Comparison of ENCODE assay signal across 14 cellular contexts in genomic region chr10:124679401-124679800, GRCh38.
A peak's percentile ranks its signal among the peaks of the same experiment; 100 is the strongest.
DNase-seq lines count a peak whose midpoint lies in the region; ATAC-seq and TF ChIP-seq lines count a peak whose summit lies in the region.
"Had no signal": no experiment of that assay in that cellular context is flagged by ENCODE, and none has a peak within 500 bp of the region (broad histone marks: within the 10 kb centered on the region; RNA-seq: fewer than 3 reads in every experiment).

No MANE protein-coding gene starts in this region.

- intact Hi-C loops in right cardiac atrium (cut with DNase I): loop anchor here in 1 of 4 donors (5.0 kb wide), 1 partner anchor 37 kb away; no protein-coding TSS in a partner anchor
- intact Hi-C loops in Right ventricle myocardium inferior (cut with DNase I): loop anchor here (2.0 to 5.0 kb wide), 3 partner anchors 37 to 61 kb away; no protein-coding TSS in a partner anchor
- intact Hi-C loops in adrenal gland (cut with DNase I): no loop called here

- peak overlapping the region; percentile 67 to 84 (median 77) for H3K4me3 Mint-ChIP-seq in naive thymus-derived CD8-positive, alpha-beta T cell
- no peak overlapping the region for H3K4me3 Mint-ChIP-seq in GM23338

- H3K27ac ChIP-seq in right cardiac atrium (ENCODE audit: low read length) (peak overlapping the region; percentile 6), adrenal gland (peak overlapping the region in 3 of 5 donors; percentile 38 to 82 (median 79)), GM23338 (ENCODE audit: low read depth) (no peak overlapping the region)
- H3K27ac ChIP-seq: epithelial cell of prostate, KMS-11 had no signal

- 87% methylated on average over 8 of the region's 8 CpGs for WGBS in right cardiac atrium
- 46 to 69% (median 57%) methylated on average over 8 of the region's 8 CpGs for WGBS in adrenal gland, 4 donors

- H3K4me1 ChIP-seq in right cardiac atrium (ENCODE audit: control insufficient read depth, insufficient read depth, low read length) (peaks cover 47% of the 10 kb centered on the region), adrenal gland (replicated peaks in 1 of 2) (peaks cover 49 to 87% of the 10 kb centered on the region in 2 donors), GM23338 (ENCODE audit: insufficient read depth) (no peaks in the 10 kb centered on the region)

- TF ChIP-seq POLR2A in adrenal gland (IDR thresholded peaks at IDR 0.05): no peak

- H3F3A ChIP-seq in GM23338 (replicated peaks; ENCODE audit: low read depth): no peaks in the 10 kb centered on the region

- no peaks in the 10 kb centered on the region for H3K9me3 Mint-ChIP-seq in naive thymus-derived CD8-positive, alpha-beta T cell
- no peaks in the 10 kb centered on the region for H3K9me3 Mint-ChIP-seq in GM23338
- H3K9me3 Mint-ChIP-seq: T-helper 1 cell treated with Interleukin-12 subunit alpha and Interleukin-12 subunit beta and Interleukin-4 antibody, amounts not matched to agents 30 μg/mL and 1 μg/mL, for 36 hours had no signal

- no peak overlapping the region for H3K4me2 ChIP-seq in GM23338
- H3K4me2 ChIP-seq: KMS-11 had no signal

- H3K36me3 Mint-ChIP-seq in naive thymus-derived CD8-positive, alpha-beta T cell: peaks cover 0 to 14% (median 14%) of the 10 kb centered on the region in 3 donors
- peaks cover 10% of the 10 kb centered on the region for H3K36me3 Mint-ChIP-seq in GM23338 (ENCODE audit: low read depth)

- H3K9me2 ChIP-seq in GM23338 (ENCODE audit: insufficient read depth): no peaks in the 10 kb centered on the region

- H3K27me3 ChIP-seq in right cardiac atrium (ENCODE audit: control insufficient read depth, insufficient read depth): no peaks in the 10 kb centered on the region
- H3K27me3 ChIP-seq in adrenal gland: no peaks in the 10 kb centered on the region
- no peaks in the 10 kb centered on the region for H3K27me3 ChIP-seq in GM23338 (ENCODE audit: insufficient read depth)

- H3K9me3 ChIP-seq in right cardiac atrium (ENCODE audit: control insufficient read depth, low read length): no peaks in the 10 kb centered on the region
- no peaks in the 10 kb centered on the region for H3K9me3 ChIP-seq in adrenal gland (replicated peaks in 1 of 3)

- no peaks in the 10 kb centered on the region for H3K27me3 Mint-ChIP-seq in naive thymus-derived CD8-positive, alpha-beta T cell
- no peaks in the 10 kb centered on the region for H3K27me3 Mint-ChIP-seq in GM23338 (ENCODE audit: insufficient read depth, low read depth, poor library complexity)

- H2AFZ ChIP-seq in GM23338: no peak overlapping the region

- no peak overlapping the region for H3K4me3 ChIP-seq in right cardiac atrium (ENCODE audit: low read length)
- no peak overlapping the region for H3K4me3 ChIP-seq in adrenal gland
- no peak overlapping the region for H3K4me3 ChIP-seq in GM23338

- H3K79me2 ChIP-seq in GM23338 (replicated peaks; ENCODE audit: insufficient read depth): no peaks in the 10 kb centered on the region; the same call in 1 of the 2 replicates

- H3K4me1 Mint-ChIP-seq in naive thymus-derived CD8-positive, alpha-beta T cell: peaks cover 55 to 96% (median 85%) of the 10 kb centered on the region in 4 donors
- peaks cover 8% of the 10 kb centered on the region for H3K4me1 Mint-ChIP-seq in GM23338

- TF ChIP-seq CTCF in adrenal gland (IDR thresholded peaks at IDR 0.05) (no peak), GM23338 (conservative IDR thresholded peaks at IDR 0.05; ENCODE audit: low read depth in 2 of 2) (no peak)

- DNase-seq in right cardiac atrium (peak in 2 of 3 donors; percentile 9 to 42), Right ventricle myocardium inferior (ENCODE audit: missing footprints) (no peak), adrenal gland (no peak), CD1c-positive myeloid dendritic cell (ENCODE audit: extremely low spot score) (no peak), NCI-H187 treated with DMSO at 0.1 percent for 48 hours (lab: John Stamatoyannopoulos, UW) (no peak), GM23338 (ENCODE audit: low spot score) (no peak)
- no peak for DNase-seq in naive thymus-derived CD8-positive, alpha-beta T cell
- DNase-seq: NCI-H1417, NCI-H345, occipital lobe, SHP77 had no signal

- POLR2A ChIA-PET in naive thymus-derived CD8-positive, alpha-beta T cell (lab: Charles Lee): interaction anchor here (0.7 to 1.8 kb wide), 18 partner anchors 8 to 113 kb away, joined by 3 to 11 read pairs (median 5); partner anchors contain the start of gene EEF1AKMT2

- no peak for ATAC-seq in right cardiac atrium
- no peak for ATAC-seq in Right ventricle myocardium inferior
- ATAC-seq in naive thymus-derived CD8-positive, alpha-beta T cell: no peak
- no peak for ATAC-seq in GM23338

- no peaks in the 10 kb centered on the region for H4K20me1 ChIP-seq in GM23338 (replicated peaks; ENCODE audit: insufficient read depth)

- peak overlapping the region in 9 of 10 donors; percentile 61 to 94 (median 81) for H3K27ac Mint-ChIP-seq in naive thymus-derived CD8-positive, alpha-beta T cell
- no peak overlapping the region for H3K27ac Mint-ChIP-seq in GM23338

- peaks cover 0 to 14% of the 10 kb centered on the region in 2 donors for H3K36me3 ChIP-seq in adrenal gland (replicated peaks in 1 of 2)
- no peaks in the 10 kb centered on the region for H3K36me3 ChIP-seq in GM23338 (ENCODE audit: insufficient read depth)

TF ChIP-seq in GM23338, 12 proteins besides CTCF, POLR2A, EP300 and RAD21 (continues in another document):
- TF ChIP-seq EZH2phosphoT487 (IDR thresholded peaks at IDR 0.05; ENCODE audit: unreplicated experiment) (no peak), STAT1 (IDR thresholded peaks at IDR 0.05; ENCODE audit: unreplicated experiment) (no peak), EZH2 (IDR thresholded peaks at IDR 0.05; ENCODE audit: low read depth, unreplicated experiment) (no peak), NANOG (IDR thresholded peaks at IDR 0.05; ENCODE audit: borderline replicate concordance) (no peak), JUNB (IDR thresholded peaks at IDR 0.05; ENCODE audit: unreplicated experiment) (no peak), ETS1 (IDR thresholded peaks at IDR 0.05) (no peak), POLR2AphosphoS5 (IDR thresholded peaks at IDR 0.05; ENCODE audit: low read depth) (no peak), ZNF331 (CRISPR knock-in tag; IDR thresholded peaks at IDR 0.05; ENCODE audit: low read depth) (no peak)
- TF ChIP-seq, protein P1, sequence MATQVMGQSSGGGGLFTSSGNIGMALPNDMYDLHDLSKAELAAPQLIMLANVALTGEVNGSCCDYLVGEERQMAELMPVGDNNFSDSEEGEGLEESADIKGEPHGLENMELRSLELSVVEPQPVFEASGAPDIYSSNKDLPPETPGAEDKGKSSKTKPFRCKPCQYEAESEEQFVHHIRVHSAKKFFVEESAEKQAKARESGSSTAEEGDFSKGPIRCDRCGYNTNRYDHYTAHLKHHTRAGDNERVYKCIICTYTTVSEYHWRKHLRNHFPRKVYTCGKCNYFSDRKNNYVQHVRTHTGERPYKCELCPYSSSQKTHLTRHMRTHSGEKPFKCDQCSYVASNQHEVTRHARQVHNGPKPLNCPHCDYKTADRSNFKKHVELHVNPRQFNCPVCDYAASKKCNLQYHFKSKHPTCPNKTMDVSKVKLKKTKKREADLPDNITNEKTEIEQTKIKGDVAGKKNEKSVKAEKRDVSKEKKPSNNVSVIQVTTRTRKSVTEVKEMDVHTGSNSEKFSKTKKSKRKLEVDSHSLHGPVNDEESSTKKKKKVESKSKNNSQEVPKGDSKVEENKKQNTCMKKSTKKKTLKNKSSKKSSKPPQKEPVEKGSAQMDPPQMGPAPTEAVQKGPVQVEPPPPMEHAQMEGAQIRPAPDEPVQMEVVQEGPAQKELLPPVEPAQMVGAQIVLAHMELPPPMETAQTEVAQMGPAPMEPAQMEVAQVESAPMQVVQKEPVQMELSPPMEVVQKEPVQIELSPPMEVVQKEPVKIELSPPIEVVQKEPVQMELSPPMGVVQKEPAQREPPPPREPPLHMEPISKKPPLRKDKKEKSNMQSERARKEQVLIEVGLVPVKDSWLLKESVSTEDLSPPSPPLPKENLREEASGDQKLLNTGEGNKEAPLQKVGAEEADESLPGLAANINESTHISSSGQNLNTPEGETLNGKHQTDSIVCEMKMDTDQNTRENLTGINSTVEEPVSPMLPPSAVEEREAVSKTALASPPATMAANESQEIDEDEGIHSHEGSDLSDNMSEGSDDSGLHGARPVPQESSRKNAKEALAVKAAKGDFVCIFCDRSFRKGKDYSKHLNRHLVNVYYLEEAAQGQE (IDR thresholded peaks at IDR 0.05; ENCODE audit: unreplicated experiment): no peak

Comparison
In these comparisons a context has a peak if more than half of its experiments do, and no peak if none do; other contexts are left out.
1. DNase-seq: peak in right cardiac atrium (2 of 3); none in Right ventricle myocardium inferior (single experiment), adrenal gland (0 of 7), naive thymus-derived CD8-positive, alpha-beta T cell (0 of 10), CD1c-positive myeloid dendritic cell (single experiment), NCI-H187 treated with DMSO at 0.1 percent for 48 hours (single experiment) and GM23338 (single experiment).